8 cellular contexts compared by ENCODE assay signal in genomic region chr11:86245369-86246292, GRCh38. TPM values are rescaled to one million over a fixed set of nuclear protein-coding genes. Genes with fewer than 3 reads are reported as not detected.
DNase-seq lines count a peak whose midpoint lies in the region; ATAC-seq and TF ChIP-seq lines count a peak whose summit lies in the region.

No MANE protein-coding gene starts in this region.

- peak; percentile 21 to 27 for ATAC-seq in activated naive CD4-positive, alpha-beta T cell treated with anti-CD3 and anti-CD28 coated beads, Interleukin-2, amount 50 U/mL, for 72 hours

- peak overlapping the region; percentile 99 for H3K9ac ChIP-seq in iPS-18a (ENCODE audit: low read length)

- H3K9me3 ChIP-seq in HEK293 (ENCODE audit: control insufficient read depth, insufficient read depth, low read depth, low read length), result no peaks in the 10 kb centered on the region
- no peaks in the 10 kb centered on the region for H3K9me3 ChIP-seq in iPS-18a (ENCODE audit: control insufficient read depth, low read depth, low read length)

- POLR2A ChIA-PET in HEK293 (lab: Yijun Ruan, JAX), result interaction anchor here (0.6 to 2.5 kb wide), 9 partner anchors 12 to 598 kb away, joined by 3 to 13 read pairs (median 5); partner anchors contain the start of genes HIKESHI and PICALM

- no peaks in the 10 kb centered on the region for H3K9me3 Mint-ChIP-seq in activated naive CD4-positive, alpha-beta T cell treated with anti-CD3 and anti-CD28 coated beads, Interleukin-2, amount 50 U/mL, for 72 hours

- H3K27me3 ChIP-seq in iPS-18a (ENCODE audit: control insufficient read depth, insufficient read depth, low read length), result peaks cover 6% of the 10 kb centered on the region

- H3K36me3 ChIP-seq in HEK293 (ENCODE audit: control insufficient read depth in 2 of 2, insufficient read depth in 1 of 2, low read length in 2 of 2) (peaks cover 0 to 2% of the 10 kb centered on the region in 2 experiments; a peak in 1 of 3 replicates), iPS-18a (ENCODE audit: control insufficient read depth, low read depth, low read length) (peaks cover 4% of the 10 kb centered on the region)

- peaks cover 12 to 24% of the 10 kb centered on the region in 2 donors for H3K36me3 Mint-ChIP-seq in activated naive CD4-positive, alpha-beta T cell treated with anti-CD3 and anti-CD28 coated beads, Interleukin-2, amount 50 U/mL, for 72 hours

- H3K4me1 ChIP-seq in HEK293 (ENCODE audit: control insufficient read depth, insufficient read depth, low read length) (no peaks in the 10 kb centered on the region; the same call in none of the 2 replicates), iPS-18a (ENCODE audit: control insufficient read depth, low read depth, low read length) (peaks cover 37% of the 10 kb centered on the region)

- peak overlapping the region; percentile 84 for H3K27ac ChIP-seq in HEK293 (ENCODE audit: extremely low read depth, low read depth, low read length)
- H3K27ac ChIP-seq in iPS-18a (ENCODE audit: low read length), result peak overlapping the region; percentile 56

- no peak for TF ChIP-seq CTCF in HEK293 (tag by site-specific recombination; IDR thresholded peaks at IDR 0.05)

- CTCF ChIA-PET in HEK293 (lab: Yijun Ruan, JAX), result interaction anchor here (0.6 to 1.1 kb wide), 5 partner anchors 7 to 583 kb away, joined by 3 to 5 read pairs (median 3); no protein-coding TSS in a partner anchor

- no peak overlapping the region for H3K27ac Mint-ChIP-seq in activated naive CD4-positive, alpha-beta T cell treated with anti-CD3 and anti-CD28 coated beads, Interleukin-2, amount 50 U/mL, for 72 hours

- H3K4me3 ChIP-seq in HEK293 (ENCODE audit: low read depth, low read length) (peak overlapping the region; percentile 87), iPS-18a (ENCODE audit: low read length) (peak overlapping the region; percentile 98)

- DNase-seq in D341Med (ENCODE audit: low spot score), result peak; percentile 29
- DNase-seq in NCI-H82 treated with DMSO at 0.1 percent for 48 hours (lab: John Stamatoyannopoulos, UW; ENCODE audit: unreplicated experiment), result peak; percentile 34
- peak; percentile 37 to 56 for DNase-seq in activated naive CD4-positive, alpha-beta T cell treated with anti-CD3 and anti-CD28 coated beads, Interleukin-2, amount 50 U/mL, for 72 hours (ENCODE audit: low spot score in 2 of 2)
- DNase-seq in stimulated activated CD4-positive, alpha-beta T cell treated with anti-CD3 and anti-CD28 coated beads, Interleukin-2, amount 100 ng/mL, for 24 hours, result peak; percentile 44 to 47
- no peak for DNase-seq in NCI-H2107 treated with DMSO at 0.1 percent for 48 hours (lab: John Stamatoyannopoulos, UW; ENCODE audit: unreplicated experiment)
- DNase-seq in NCI-H226, result no peak

TF ChIP-seq in HEK293, 187 proteins besides CTCF, POLR2A, EP300 and RAD21:
- TF ChIP-seq MZF1 (tag by site-specific recombination; IDR thresholded peaks at IDR 0.05; ENCODE audit: borderline replicate concordance) (0 out of 2 replicates have a peak, but pooled peaks have one; percentile 39), SP2 (tag by site-specific recombination; IDR thresholded peaks at IDR 0.05) (peak; percentile 20), ZSCAN30 (tag by site-specific recombination; IDR thresholded peaks at IDR 0.05) (peak; percentile 97), ZNF335 (tag by site-specific recombination; conservative IDR thresholded peaks at IDR 0.05) (peak; percentile 33), EGR2 (tag by site-specific recombination; IDR thresholded peaks at IDR 0.05; ENCODE audit: low read depth) (peak; percentile 29; the same call in 1 of the 2 replicates), KLF9 (tag by site-specific recombination; IDR thresholded peaks at IDR 0.05; ENCODE audit: low read depth) (no peak), ZNF404 (tag by site-specific recombination; IDR thresholded peaks at IDR 0.05) (no peak), ZNF121 (tag by site-specific recombination; IDR thresholded peaks at IDR 0.05) (peak; percentile 56; the same call in 1 of the 2 replicates), ZBTB48 (tag by site-specific recombination; IDR thresholded peaks at IDR 0.05) (peak; percentile 74; the same call in 1 of the 2 replicates), ZNF561 (tag by site-specific recombination; IDR thresholded peaks at IDR 0.05; ENCODE audit: borderline replicate concordance) (no peak), ZNF26 (tag by site-specific recombination; IDR thresholded peaks at IDR 0.05) (no peak), ZBTB17 (tag by site-specific recombination; IDR thresholded peaks at IDR 0.05) (0 out of 2 replicates have a peak, but pooled peaks have one; percentile 10), ZNF664 (tag by site-specific recombination; IDR thresholded peaks at IDR 0.05) (no peak), ZNF433 (tag by site-specific recombination; IDR thresholded peaks at IDR 0.05; ENCODE audit: low read depth) (no peak), SP3 (tag by site-specific recombination; IDR thresholded peaks at IDR 0.05) (0 out of 2 replicates have a peak, but pooled peaks have one; percentile 6), PRDM1 (tag by site-specific recombination; IDR thresholded peaks at IDR 0.05) (peak; percentile 45), ZXDB (tag by site-specific recombination; IDR thresholded peaks at IDR 0.05) (peak; percentile 7; the same call in 1 of the 2 replicates), ZNF792 (tag by site-specific recombination; IDR thresholded peaks at IDR 0.05) (no peak), ZBTB20 (tag by site-specific recombination; IDR thresholded peaks at IDR 0.05) (no peak; the same call in 1 of the 2 replicates), ZNF596 (tag by site-specific recombination; IDR thresholded peaks at IDR 0.05) (no peak)

RNA-seq across cellular contexts. Expression of gene EED, which starts 1.1 kb away (rescaled TPM):
- 100 to 1,000 TPM in 1 of 2 donors, 10 to 100 TPM in 1; 55.1 to 104 TPM for total RNA-seq in activated naive CD4-positive, alpha-beta T cell treated with anti-CD3 and anti-CD28 coated beads, Interleukin-2, amount 50 U/mL, for 72 hours

RNA-seq across cellular contexts. Expression of gene HIKESHI, which starts 56.4 kb away (rescaled TPM):
- total RNA-seq in activated naive CD4-positive, alpha-beta T cell treated with anti-CD3 and anti-CD28 coated beads, Interleukin-2, amount 50 U/mL, for 72 hours, result 10 to 100 TPM; 41.5 to 47.8 TPM

Comparison
In these comparisons a context has a peak if more than half of its experiments do, and no peak if none do; other contexts are left out.
1. DNase-seq: peak in D341Med (single experiment), NCI-H82 treated with DMSO at 0.1 percent for 48 hours (single experiment), activated naive CD4-positive, alpha-beta T cell treated with anti-CD3 and anti-CD28 coated beads, Interleukin-2, amount 50 U/mL, for 72 hours (2 of 2) and stimulated activated CD4-positive, alpha-beta T cell treated with anti-CD3 and anti-CD28 coated beads, Interleukin-2, amount 100 ng/mL, for 24 hours (2 of 2); none in NCI-H2107 treated with DMSO at 0.1 percent for 48 hours (single experiment) and NCI-H226 (single experiment).